Comparison of ENCODE assay signal across 15 cellular contexts in the genomic region with DNA sequence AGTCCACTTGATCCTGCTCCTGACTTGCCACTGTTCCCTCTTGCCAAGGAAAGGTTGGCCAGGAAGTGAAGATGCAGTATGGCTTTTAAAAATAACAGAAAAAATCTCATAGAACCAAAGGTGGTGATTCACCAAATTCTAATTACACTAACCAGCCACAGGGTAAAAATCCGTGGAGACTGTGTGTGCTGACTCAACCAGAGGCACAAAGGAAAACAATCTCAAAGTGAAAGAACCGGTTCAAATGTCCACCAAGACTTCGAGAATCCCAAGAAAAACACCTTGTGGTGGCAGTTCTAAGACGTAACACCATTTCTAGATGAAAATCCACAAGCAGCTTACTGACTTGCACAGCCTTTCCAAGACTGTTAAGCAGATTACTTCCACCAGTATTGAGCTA.
DNase-seq lines count a peak whose midpoint lies in the region; TF ChIP-seq lines count a peak whose summit lies in the region.
"Had no signal": no experiment of that assay in that cellular context is flagged by ENCODE, and none has a peak within 500 bp of the region (broad histone marks: within the 10 kb centered on the region; RNA-seq: fewer than 3 reads in every experiment).

No MANE protein-coding gene starts in this region.

- H3K9me3 Mint-ChIP-seq in T-helper 2 cell treated with Interferon-gamma antibody and Interleukin-4, amounts not matched to agents 5 μg/mL and 100 μg/mL, for 36 hours = peaks cover under 1% of the 10 kb centered on the region
- peaks cover 0 to 4% (median 2%) of the 10 kb centered on the region in 8 donors for H3K9me3 Mint-ChIP-seq in CD4-positive, alpha-beta memory T cell

- no peak overlapping the region for H3K27ac Mint-ChIP-seq in T-helper 2 cell treated with Interferon-gamma antibody and Interleukin-4, amounts not matched to agents 5 μg/mL and 100 μg/mL, for 36 hours
- no peak overlapping the region for H3K27ac Mint-ChIP-seq in CD4-positive, alpha-beta memory T cell

- H3K36me3 ChIP-seq in kidney epithelial cell (ENCODE audit: control insufficient read depth, insufficient read depth, low read length) = no peaks in the 10 kb centered on the region
- no peaks in the 10 kb centered on the region for H3K36me3 ChIP-seq in CD4-positive, alpha-beta memory T cell (ENCODE audit: insufficient read depth, low read length)
- H3K36me3 ChIP-seq: cardiac muscle cell, thoracic aorta had no signal

- POLR2A ChIA-PET in CD4-positive, alpha-beta memory T cell (lab: Charles Lee; ENCODE audit: partially characterized antibody) = no interaction called here

- H3K4me1 Mint-ChIP-seq in T-helper 2 cell treated with Interferon-gamma antibody and Interleukin-4, amounts not matched to agents 5 μg/mL and 100 μg/mL, for 36 hours (ENCODE audit: low read depth) = no peaks in the 10 kb centered on the region
- H3K4me1 Mint-ChIP-seq in CD4-positive, alpha-beta memory T cell = no peaks in the 10 kb centered on the region

- in situ Hi-C loops in T47D (cut with HindIII; ENCODE audit: low pct_unique_long_range_greater_than_20kb, low sequenced_read_pairs) = no loop called here

- H3K4me3 ChIP-seq in AG09309 (ENCODE audit: control insufficient read depth, low read depth, low read length) (peak overlapping the region; percentile 19), kidney epithelial cell (ENCODE audit: low read depth, low read length) (no peak overlapping the region)
- H3K4me3 ChIP-seq in CD4-positive, alpha-beta memory T cell (ENCODE audit: low read length in 2 of 2) = no peak overlapping the region
- H3K4me3 ChIP-seq: cardiac muscle cell, lung, thoracic aorta had no signal

- H3K9me3 ChIP-seq in CD4-positive, alpha-beta memory T cell (ENCODE audit: control insufficient read depth in 1 of 2, low read length in 2 of 2) = no peaks in the 10 kb centered on the region
- H3K9me3 ChIP-seq: thoracic aorta had no signal

- H3K4me1 ChIP-seq in CD4-positive, alpha-beta memory T cell (ENCODE audit: insufficient read depth, low read length) = no peaks in the 10 kb centered on the region

- TF ChIP-seq CTCF in AG09309 (IDR thresholded peaks at IDR 0.05; ENCODE audit: control insufficient read depth, insufficient read depth, low read depth, low read length, missing control alignments) (peak; percentile 4), kidney epithelial cell (IDR thresholded peaks at IDR 0.05; ENCODE audit: insufficient read depth, low read length, poor library complexity, severe bottlenecking) (no peak)

- CTCF ChIA-PET in CD4-positive, alpha-beta memory T cell (lab: Charles Lee; ENCODE audit: partially characterized antibody) = no interaction called here

- DNase-seq in AG09309 (ENCODE audit: low read depth) (no peak), LoVo (ENCODE audit: low spot score) (peak; percentile 8), T47D (ENCODE audit: low read depth in 1 of 2, low spot score in 1 of 2) (peak; percentile 4 to 80), kidney epithelial cell (ENCODE audit: low read depth) (peak; percentile 89), SW480 (ENCODE audit: low spot score) (no peak), anterior cingulate cortex (lab: John Stamatoyannopoulos, UW) (no peak)
- DNase-seq in T-helper 2 cell treated with Interferon-gamma antibody and Interleukin-4, amounts not matched to agents 5 μg/mL and 100 μg/mL, for 36 hours (ENCODE audit: low spot score) = no peak
- DNase-seq in CD4-positive, alpha-beta memory T cell = no peak
- DNase-seq: activated CD4-positive, CD25-positive, alpha-beta regulatory T cell; activated T-cell treated with anti-CD3 and anti-CD28 coated beads, Interleukin-2, amount 50 U/mL, for 1 hour; head of caudate nucleus had no signal

- no peak overlapping the region for H3K27ac ChIP-seq in CD4-positive, alpha-beta memory T cell (ENCODE audit: low read depth, low read length)
- H3K27ac ChIP-seq: C4-2B, cardiac muscle cell, thoracic aorta had no signal

- H3K4me3 Mint-ChIP-seq in T-helper 2 cell treated with Interferon-gamma antibody and Interleukin-4, amounts not matched to agents 5 μg/mL and 100 μg/mL, for 36 hours = no peak overlapping the region
- H3K4me3 Mint-ChIP-seq in CD4-positive, alpha-beta memory T cell = no peak overlapping the region

- intact Hi-C loops in CD4-positive, alpha-beta memory T cell (cut with micrococcal nuclease) = no loop called here

- H3K36me3 Mint-ChIP-seq in T-helper 2 cell treated with Interferon-gamma antibody and Interleukin-4, amounts not matched to agents 5 μg/mL and 100 μg/mL, for 36 hours (ENCODE audit: low read depth) = no peaks in the 10 kb centered on the region
- no peaks in the 10 kb centered on the region for H3K36me3 Mint-ChIP-seq in CD4-positive, alpha-beta memory T cell

- H3K27me3 ChIP-seq in kidney epithelial cell (ENCODE audit: control insufficient read depth, insufficient read depth, low read length) = no peaks in the 10 kb centered on the region
- no peaks in the 10 kb centered on the region for H3K27me3 ChIP-seq in CD4-positive, alpha-beta memory T cell (ENCODE audit: insufficient read depth, low read length)
- H3K27me3 ChIP-seq: cardiac muscle cell had no signal

- no peaks in the 10 kb centered on the region for H3K27me3 Mint-ChIP-seq in T-helper 2 cell treated with Interferon-gamma antibody and Interleukin-4, amounts not matched to agents 5 μg/mL and 100 μg/mL, for 36 hours (ENCODE audit: low read depth)
- no peaks in the 10 kb centered on the region for H3K27me3 Mint-ChIP-seq in CD4-positive, alpha-beta memory T cell

Comparison
In these comparisons a context has a peak if more than half of its experiments do, and no peak if none do; other contexts are left out.
1. DNase-seq: peak in LoVo (single experiment), T47D (2 of 2) and kidney epithelial cell (single experiment); none in AG09309 (single experiment), SW480 (single experiment), T-helper 2 cell treated with Interferon-gamma antibody and Interleukin-4, amounts not matched to agents 5 μg/mL and 100 μg/mL, for 36 hours (single experiment), anterior cingulate cortex (0 of 58) and CD4-positive, alpha-beta memory T cell (0 of 5).